ENCODE assay signal across 29 cellular contexts in the genomic region with DNA sequence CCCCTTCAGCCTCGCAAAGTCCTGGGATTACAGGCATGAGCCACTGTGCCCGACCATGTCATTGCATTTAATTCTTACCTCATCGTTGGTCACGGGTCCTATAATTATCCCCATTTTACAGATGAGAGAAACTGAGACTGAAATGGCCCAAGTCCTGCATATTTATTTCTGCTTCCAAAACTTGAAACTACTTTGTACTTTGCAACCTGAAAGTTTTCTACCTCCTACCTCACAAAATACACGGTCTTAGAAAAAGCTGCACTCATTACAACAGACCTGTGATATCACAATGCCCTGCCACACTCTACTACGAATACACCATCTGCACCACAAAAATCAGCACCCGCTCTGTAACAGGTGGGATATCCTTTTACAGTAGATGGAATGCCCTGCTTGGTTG.
A peak's percentile ranks its signal among the peaks of the same experiment; 100 is the strongest.
DNase-seq lines count a peak whose midpoint lies in the region; ATAC-seq and TF ChIP-seq lines count a peak whose summit lies in the region.
"Had no signal": no experiment of that assay in that cellular context is flagged by ENCODE, and none has a peak within 500 bp of the region (broad histone marks: within the 10 kb centered on the region; RNA-seq: fewer than 3 reads in every experiment).

No MANE protein-coding gene starts in this region.

- H3K27me3 ChIP-seq in Panc1 (ENCODE audit: control insufficient read depth, insufficient read depth, low read length) = no peaks in the 10 kb centered on the region
- no peaks in the 10 kb centered on the region for H3K27me3 ChIP-seq in esophagus muscularis mucosa
- no peaks in the 10 kb centered on the region for H3K27me3 ChIP-seq in sigmoid colon
- H3K27me3 ChIP-seq: cardiac muscle cell, foreskin keratinocyte, MG63, Peyer's patch, testis had no signal

- WGBS in esophagus muscularis mucosa = 90% methylated on average over 7 of the region's 7 CpGs
- WGBS in sigmoid colon, 2 donors = 90 to 95% methylated on average over 7 of the region's 7 CpGs

- ATAC-seq in Panc1 (no peak), GM19467 (IDR thresholded peaks at IDR 0.05; ENCODE audit: unreplicated experiment) (no peak)
- ATAC-seq: left ventricle myocardium superior, T-cell had no signal

- TF ChIP-seq POLR2A in esophagus muscularis mucosa (IDR thresholded peaks at IDR 0.05; ENCODE audit: low read depth) (no peak), sigmoid colon (IDR thresholded peaks at IDR 0.05) (no peak)

- DNase-seq in NCI-H2171 treated with DMSO at 0.1 percent for 48 hours (lab: John Stamatoyannopoulos, UW) (peak; percentile 23), NCI-H2171 (lab: John Stamatoyannopoulos, UW) (no peak), Panc1 (ENCODE audit: low read depth, low spot score) (no peak), esophagus muscularis mucosa (ENCODE audit: extremely low spot score) (peak; percentile 55), sigmoid colon (no peak), ecto neural progenitor cell (ENCODE audit: low spot score) (no peak), NCI-H526 treated with DMSO at 0.1 percent for 48 hours (lab: John Stamatoyannopoulos, UW) (no peak)
- DNase-seq: activated B cell treated with CpG ODN at 0.5 μM for 24 hours; activated effector memory CD4-positive, alpha-beta T cell treated with anti-CD3 and anti-CD28 coated beads, Interleukin-2, amount 50 U/mL, for 16 hours; activated naive CD8-positive, alpha-beta T cell treated with anti-CD3 and anti-CD28 coated beads for 36 hours; activated T-cell treated with anti-CD3 and anti-CD28 coated beads, Interleukin-2, amount 50 U/mL, for 24 hours; anterior cingulate cortex; endodermal cell; KG1; left ventricle myocardium superior; naive B cell; NCI-H1105 treated with DMSO at 0.1 percent for 48 hours; NCI-H187 treated with DMSO at 0.1 percent for 48 hours; NCI-H524; nucleus accumbens; Peyer's patch; T-cell; testis had no signal

- intact Hi-C loops in Panc1 (cut with micrococcal nuclease; ENCODE audit: unreplicated experiment) (loop anchor here (5.0 kb wide), 2 partner anchors 190 kb away; partner anchors contain the start of gene ADAMTS15), esophagus muscularis mucosa (cut with DNase I) (no loop called here), sigmoid colon (cut with DNase I) (loop anchor here (5.0 kb wide), 1 partner anchor 35 kb away; no protein-coding TSS in a partner anchor)

- TF ChIP-seq EP300 in esophagus muscularis mucosa (IDR thresholded peaks at IDR 0.05) (no peak), sigmoid colon (IDR thresholded peaks at IDR 0.05) (no peak)

- H3K4me3 ChIP-seq in Panc1 (ENCODE audit: low read depth in 2 of 2, low read length in 2 of 2) (no peak overlapping the region), esophagus muscularis mucosa (no peak overlapping the region), sigmoid colon (no peak overlapping the region)
- H3K4me3 ChIP-seq: cardiac muscle cell, MG63, Peyer's patch, skin epidermis, testis had no signal

- BruUV-seq in Panc1 (replicated peaks; lab: Mats Ljungman, UMichigan) = no TSS peak

- H3K4me1 ChIP-seq in Panc1 (ENCODE audit: control insufficient read depth, insufficient read depth, low read length) (peaks cover 61% of the 10 kb centered on the region), esophagus muscularis mucosa (peaks cover 3 to 48% (median 45%) of the 10 kb centered on the region in 4 donors), sigmoid colon (peaks cover 0 to 48% (median 25%) of the 10 kb centered on the region in 4 donors)
- H3K4me1 ChIP-seq: Peyer's patch had no signal

- POLR2A ChIA-PET in Panc1 (lab: Charles Lee) = interaction anchor here (0.6 kb wide), 1 partner anchor 33 kb away, joined by 4 read pairs; no protein-coding TSS in a partner anchor

- peak overlapping the region; percentile 99 for H3K27ac ChIP-seq in Panc1 (ENCODE audit: low read length)
- H3K27ac ChIP-seq in esophagus muscularis mucosa (replicated peaks in 1 of 4) = peak overlapping the region in 2 of 4 donors; percentile 64 to 74
- H3K27ac ChIP-seq in sigmoid colon = peak overlapping the region in 3 of 4 donors; percentile 36 to 60 (median 43)
- H3K27ac ChIP-seq: 22Rv1, Peyer's patch, skin epidermis had no signal

- CTCF ChIA-PET in Panc1 (lab: Charles Lee) = interaction anchor here (0.6 kb wide), 1 partner anchor 76 kb away, joined by 4 read pairs; no protein-coding TSS in a partner anchor

- H3K36me3 ChIP-seq in Panc1 (ENCODE audit: control insufficient read depth, insufficient read depth, low read length) (no peaks in the 10 kb centered on the region), esophagus muscularis mucosa (no peaks in the 10 kb centered on the region), sigmoid colon (no peaks in the 10 kb centered on the region)
- H3K36me3 ChIP-seq: cardiac muscle cell, MG63, Peyer's patch had no signal

- in situ Hi-C loops in Panc1 (cut with HindIII; ENCODE audit: low pct_unique_long_range_greater_than_20kb, low sequenced_read_pairs) = no loop called here

- no peak for TF ChIP-seq CTCF in Panc1 (IDR thresholded peaks at IDR 0.05)
- TF ChIP-seq CTCF in esophagus muscularis mucosa (IDR thresholded peaks at IDR 0.05) = no peak
- no peak for TF ChIP-seq CTCF in sigmoid colon (IDR thresholded peaks at IDR 0.05)

- no peaks in the 10 kb centered on the region for H3K9me3 ChIP-seq in Panc1 (ENCODE audit: control insufficient read depth, insufficient read depth, low read depth, low read length)
- H3K9me3 ChIP-seq in esophagus muscularis mucosa = no peaks in the 10 kb centered on the region
- no peaks in the 10 kb centered on the region for H3K9me3 ChIP-seq in sigmoid colon
- H3K9me3 ChIP-seq: MG63, Peyer's patch, testis had no signal

Comparison
In these comparisons a context has a peak if more than half of its experiments do, and no peak if none do; other contexts are left out.
1. DNase-seq: peak in NCI-H2171 treated with DMSO at 0.1 percent for 48 hours (single experiment) and esophagus muscularis mucosa (single experiment); none in NCI-H2171 (single experiment), Panc1 (single experiment), sigmoid colon (single experiment), ecto neural progenitor cell (single experiment) and NCI-H526 treated with DMSO at 0.1 percent for 48 hours (single experiment).